ENCODE assay signal across 18 cellular contexts in the genomic region with DNA sequence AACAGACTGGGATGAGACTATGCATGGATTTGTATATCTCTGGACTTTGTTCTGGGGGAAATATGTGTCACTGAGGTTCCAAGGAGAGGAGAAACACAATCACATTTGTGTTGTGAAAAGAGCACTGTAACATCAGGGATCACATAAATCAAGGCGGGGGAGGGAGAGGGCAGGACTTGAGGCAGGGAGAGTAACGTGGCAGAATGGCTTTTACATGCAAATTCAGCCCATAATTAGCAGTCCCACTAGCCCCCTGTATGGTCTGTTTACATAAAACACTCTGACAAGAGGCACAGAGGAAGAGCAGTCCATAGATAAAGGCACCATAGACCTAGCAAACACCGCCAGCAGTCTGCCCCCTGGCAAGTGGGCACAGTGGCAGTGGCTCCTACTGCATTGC.
"Had no signal": no experiment of that assay in that cellular context is flagged by ENCODE, and none has a peak within 500 bp of the region (broad histone marks: within the 10 kb centered on the region; RNA-seq: fewer than 3 reads in every experiment).

No MANE protein-coding gene starts in this region.

- H3K36me3 ChIP-seq: brain microvascular endothelial cell, heart right ventricle had no signal

- H3K9me3 ChIP-seq: testis had no signal

- H3K4me1 Mint-ChIP-seq: activated CD8-positive, alpha-beta memory T cell treated with anti-CD3 and anti-CD28 coated beads, Interleukin-2, amount 10 ng/mL, durations not matched to agents 7 days and 5 days; stimulated activated naive CD8-positive, alpha-beta T cell treated with anti-CD3 and anti-CD28 coated beads, Interleukin-15, amount 100 ng/mL, for 72 hours had no signal

- H3K27me3 Mint-ChIP-seq: activated T-cell treated with anti-CD3 and anti-CD28 coated beads, Interleukin-2, amount 50 U/mL, for 24 hours had no signal

- ATAC-seq: activated CD8-positive, alpha-beta memory T cell treated with anti-CD3 and anti-CD28 coated beads, Interleukin-2, amount 10 ng/mL, durations not matched to agents 7 days and 5 days; activated naive CD4-positive, alpha-beta T cell treated with anti-CD3 and anti-CD28 coated beads, Interleukin-2, amount 50 U/mL, for 72 hours; heart right ventricle; left ventricle myocardium superior; stimulated activated naive CD8-positive, alpha-beta T cell treated with anti-CD3 and anti-CD28 coated beads, Interleukin-15, amount 100 ng/mL, for 72 hours had no signal

- FAIRE-seq: endothelial cell of umbilical vein, kidney had no signal

- H3K9ac ChIP-seq: parathyroid adenoma had no signal

- H3K27me3 ChIP-seq: brain microvascular endothelial cell, heart right ventricle, testis had no signal

- H3K27ac ChIP-seq: brain microvascular endothelial cell, heart right ventricle, parathyroid adenoma, testis had no signal

- H3K4me3 Mint-ChIP-seq: activated CD8-positive, alpha-beta memory T cell treated with anti-CD3 and anti-CD28 coated beads, Interleukin-2, amount 10 ng/mL, durations not matched to agents 7 days and 5 days; activated T-cell treated with anti-CD3 and anti-CD28 coated beads, Interleukin-2, amount 50 U/mL, for 24 hours; stimulated activated naive CD8-positive, alpha-beta T cell treated with anti-CD3 and anti-CD28 coated beads, Interleukin-15, amount 100 ng/mL, for 72 hours had no signal

- H3K27ac Mint-ChIP-seq: activated CD8-positive, alpha-beta memory T cell treated with anti-CD3 and anti-CD28 coated beads, Interleukin-2, amount 10 ng/mL, durations not matched to agents 7 days and 5 days; activated T-cell treated with anti-CD3 and anti-CD28 coated beads, Interleukin-2, amount 50 U/mL, for 24 hours; stimulated activated naive CD8-positive, alpha-beta T cell treated with anti-CD3 and anti-CD28 coated beads, Interleukin-15, amount 100 ng/mL, for 72 hours had no signal

- DNase-seq: activated CD4-positive, alpha-beta T cell treated with anti-CD3 and anti-CD28 coated beads for 1 hour; activated CD4-positive, alpha-beta T cell treated with anti-CD3 and anti-CD28 coated beads, Interleukin-2, amount 50 U/mL, for 48 hours; activated CD8-positive, alpha-beta memory T cell treated with anti-CD3 and anti-CD28 coated beads, Interleukin-2, amount 10 ng/mL, durations not matched to agents 7 days and 5 days; activated effector memory CD4-positive, alpha-beta T cell treated with Interleukin-2 at 50 U/mL for 16 hours; activated T-cell treated with anti-CD3 and anti-CD28 coated beads, Interleukin-2, amount 50 U/mL, for 24 hours; amygdala; brain microvascular endothelial cell; foreskin melanocyte; heart right ventricle; kidney; left ventricle myocardium superior; stimulated activated CD4-positive, alpha-beta T cell treated with anti-CD3 and anti-CD28 coated beads, Interleukin-4, amount 100 ng/mL, for 4 hours; stimulated activated naive CD8-positive, alpha-beta T cell treated with anti-CD3 and anti-CD28 coated beads, Interleukin-15, amount 100 ng/mL, for 72 hours; T-helper 9 cell; testis had no signal

- H3K36me3 Mint-ChIP-seq: activated CD8-positive, alpha-beta memory T cell treated with anti-CD3 and anti-CD28 coated beads, Interleukin-2, amount 10 ng/mL, durations not matched to agents 7 days and 5 days; activated naive CD4-positive, alpha-beta T cell treated with anti-CD3 and anti-CD28 coated beads, Interleukin-2, amount 50 U/mL, for 72 hours had no signal

- H3K4me3 ChIP-seq: heart right ventricle, testis had no signal

- H2AFZ ChIP-seq: parathyroid adenoma had no signal

- H3K4me1 ChIP-seq: testis had no signal
